In the genomic region with DNA sequence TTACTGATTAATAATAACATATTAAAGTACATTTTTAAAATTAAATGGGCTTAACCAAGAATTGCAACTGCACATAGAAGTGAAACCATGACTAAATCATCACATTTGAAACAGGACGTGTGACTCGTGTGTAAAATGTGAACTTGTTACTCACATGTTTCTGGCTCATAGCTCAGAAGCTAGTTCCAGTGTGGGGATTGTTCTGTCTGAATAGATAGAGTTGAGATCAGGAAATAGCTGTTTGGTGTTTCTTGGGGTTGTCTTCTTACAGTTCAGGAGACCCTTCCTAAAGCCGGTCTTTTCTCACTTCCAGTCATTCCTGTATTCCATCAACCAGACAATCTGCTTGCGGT, we compare ENCODE assay signal across 8 cellular contexts.
DNase-seq lines count a peak whose midpoint lies in the region; ATAC-seq and TF ChIP-seq lines count a peak whose summit lies in the region.
"Not testable (repeated sequence)": the region's sequence is repeated elsewhere in the genome, so short reads cannot be mapped to it uniquely, and the experiment has no call there.

No MANE protein-coding gene starts in this region.

- intact Hi-C loops in activated CD4-positive, alpha-beta memory T cell treated with anti-CD3 and anti-CD28 coated beads for 36 hours (cut with micrococcal nuclease); lower lobe of right lung (cut with DNase I): not testable (repeated sequence)

- TF ChIP-seq CTCF in AG10803 (conservative IDR thresholded peaks at IDR 0.05; ENCODE audit: low read length); MM.1S (IDR thresholded peaks at IDR 0.05; ENCODE audit: low read length); brain microvascular endothelial cell (IDR thresholded peaks at IDR 0.05; ENCODE audit: low read depth, low read length, missing control alignments); fibroblast of the aortic adventitia (IDR thresholded peaks at IDR 0.05; ENCODE audit: insufficient read depth, low read length); lower lobe of right lung (IDR thresholded peaks at IDR 0.05): not testable (repeated sequence)

- H3K4me1 Mint-ChIP-seq in activated CD4-positive, alpha-beta memory T cell treated with anti-CD3 and anti-CD28 coated beads for 36 hours (ENCODE audit: low read depth) = peaks cover 60% of the 10 kb centered on the region

- H3K27me3 Mint-ChIP-seq in activated CD4-positive, alpha-beta memory T cell treated with anti-CD3 and anti-CD28 coated beads for 36 hours = not testable (repeated sequence)

- POLR2A ChIA-PET in activated CD4-positive, alpha-beta memory T cell treated with anti-CD3 and anti-CD28 coated beads for 36 hours (lab: Charles Lee) = not testable (repeated sequence)

- in situ Hi-C loops in brain microvascular endothelial cell (cut with HindIII; ENCODE audit: low pct_ligation_motif_present, low sequenced_read_pairs) = not testable (repeated sequence)

- not testable (repeated sequence) for H3K9ac ChIP-seq in MM.1S (ENCODE audit: low read length)

- CTCF ChIA-PET in activated CD4-positive, alpha-beta memory T cell treated with anti-CD3 and anti-CD28 coated beads for 36 hours (lab: Charles Lee) = interaction anchor here (1.0 kb wide), 1 partner anchor 95 kb away, joined by 5 read pairs; no protein-coding TSS in a partner anchor

- peak overlapping the region; percentile 26; the same call in 1 of the 2 replicates for H3K4me2 ChIP-seq in MM.1S (ENCODE audit: low read depth, low read length)

- DNase-seq in AG10803 (ENCODE audit: low read depth) (peak; percentile 43), MM.1S (peak; percentile 9), brain microvascular endothelial cell (peak; percentile 9), fibroblast of the aortic adventitia (ENCODE audit: low read depth) (peak; percentile 64)
- DNase-seq in activated CD4-positive, alpha-beta memory T cell treated with anti-CD3 and anti-CD28 coated beads for 36 hours; lower lobe of right lung: not testable (repeated sequence)
- peak; percentile 19 for DNase-seq in stimulated activated CD8-positive, alpha-beta memory T cell treated with anti-CD3 and anti-CD28 coated beads, Interleukin-4, amount 100 ng/mL, for 48 hours

- not testable (repeated sequence) for H4K20me1 ChIP-seq in MM.1S (ENCODE audit: insufficient read depth, low read length)

- not testable (repeated sequence) for H3K4me3 ChIP-seq in AG10803 (ENCODE audit: low read length); MM.1S (ENCODE audit: low read length); brain microvascular endothelial cell (ENCODE audit: low read depth, low read length); fibroblast of the aortic adventitia (ENCODE audit: low read depth, low read length); lower lobe of right lung

- not testable (repeated sequence) for H3K9me3 Mint-ChIP-seq in activated CD4-positive, alpha-beta memory T cell treated with anti-CD3 and anti-CD28 coated beads for 36 hours

- H3K4me1 ChIP-seq in MM.1S (ENCODE audit: low read length) = not testable (repeated sequence)
- H3K4me1 ChIP-seq in lower lobe of right lung = peaks cover 14% of the 10 kb centered on the region

- not testable (repeated sequence) for H3K27ac ChIP-seq in MM.1S (ENCODE audit: low read length); brain microvascular endothelial cell
- H3K27ac ChIP-seq in lower lobe of right lung = peak overlapping the region; percentile 62

- H3K79me2 ChIP-seq in MM.1S (ENCODE audit: low read length) = not testable (repeated sequence)

- H3K9me2 ChIP-seq in MM.1S (replicated peaks; ENCODE audit: insufficient read depth, low read length) = not testable (repeated sequence)

- H3F3A ChIP-seq in MM.1S (ENCODE audit: insufficient read depth, low read length) = not testable (repeated sequence)

- H3K9me3 ChIP-seq in MM.1S (replicated peaks; ENCODE audit: insufficient read depth, low read length); lower lobe of right lung: not testable (repeated sequence)

- peaks cover 57% of the 10 kb centered on the region for H3K36me3 Mint-ChIP-seq in activated CD4-positive, alpha-beta memory T cell treated with anti-CD3 and anti-CD28 coated beads for 36 hours

- not testable (repeated sequence) for H3K36me3 ChIP-seq in MM.1S (replicated peaks; ENCODE audit: insufficient read depth, low read length); brain microvascular endothelial cell (replicated peaks)
- peaks cover 22% of the 10 kb centered on the region for H3K36me3 ChIP-seq in lower lobe of right lung

- H3K27ac Mint-ChIP-seq in activated CD4-positive, alpha-beta memory T cell treated with anti-CD3 and anti-CD28 coated beads for 36 hours = peak overlapping the region; percentile 67

- not testable (repeated sequence) for H3K4me3 Mint-ChIP-seq in activated CD4-positive, alpha-beta memory T cell treated with anti-CD3 and anti-CD28 coated beads for 36 hours

- H3K27me3 ChIP-seq in MM.1S (replicated peaks; ENCODE audit: insufficient read depth, low read length); brain microvascular endothelial cell (replicated peaks); lower lobe of right lung (ENCODE audit: low read depth): not testable (repeated sequence)

- not testable (repeated sequence) for H2AFZ ChIP-seq in MM.1S (ENCODE audit: low read length)

- ATAC-seq in GM18867 (IDR thresholded peaks at IDR 0.05; ENCODE audit: unreplicated experiment) = peak; percentile 43
- peak; percentile 40 to 52 for ATAC-seq in lower lobe of right lung
